In the genomic region with DNA sequence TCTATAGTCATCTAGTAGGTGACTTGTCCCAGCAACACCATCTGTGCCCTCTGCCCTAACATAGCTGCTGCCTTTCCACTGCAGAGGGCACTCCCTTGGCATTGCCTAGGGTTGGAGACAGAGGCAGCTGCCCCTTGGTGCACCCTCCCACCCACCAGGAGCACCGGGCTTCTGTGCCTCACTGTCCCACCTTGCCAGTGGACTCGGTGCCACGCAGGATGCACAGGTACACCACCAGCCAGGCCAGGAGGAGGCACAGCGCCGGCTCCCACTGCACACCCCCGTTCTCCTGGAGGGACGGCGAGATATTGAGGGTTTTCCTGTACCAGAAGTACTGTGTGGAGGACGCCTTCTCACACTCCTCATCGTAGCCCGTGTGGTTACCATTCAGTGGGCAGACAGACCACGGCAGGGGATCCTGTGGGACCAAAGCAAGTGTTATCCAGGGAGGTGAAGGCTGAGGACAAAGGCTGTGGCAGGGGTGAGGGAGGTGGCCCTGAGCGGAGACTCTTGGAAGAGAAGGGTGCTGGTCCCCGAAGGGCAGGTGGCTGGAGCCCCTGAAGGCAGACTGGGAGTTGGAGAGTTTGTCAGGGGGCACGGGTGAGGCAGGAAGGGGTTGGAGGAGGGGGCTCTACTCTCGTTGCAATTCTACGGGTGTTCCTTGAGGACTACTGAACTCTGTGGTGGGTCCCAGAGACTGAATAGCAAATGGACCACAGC, we compare ENCODE assay signal across 17 cellular contexts. TPM values are rescaled to one million over a fixed set of nuclear protein-coding genes. Genes with fewer than 3 reads are reported as not detected.
A peak's percentile ranks its signal among the peaks of the same experiment; 100 is the strongest.
DNase-seq lines count a peak whose midpoint lies in the region; TF ChIP-seq lines count a peak whose summit lies in the region.
"Had no signal": no experiment of that assay in that cellular context is flagged by ENCODE, and none has a peak within 500 bp of the region (broad histone marks: within the 10 kb centered on the region; RNA-seq: fewer than 3 reads in every experiment).

No MANE protein-coding gene starts in this region.

- no peak for TF ChIP-seq EP300 in stomach (IDR thresholded peaks at IDR 0.05)

- peaks cover 0 to 7% (median 0%) of the 10 kb centered on the region in 3 donors for H3K27me3 ChIP-seq in stomach

- peaks cover 0 to 9% (median 4%) of the 10 kb centered on the region in 4 donors for H3K4me1 ChIP-seq in stomach

- H3K9me3 ChIP-seq in stomach: no peaks in the 10 kb centered on the region

- peak; percentile 53 for DNase-seq in activated CD8-positive, alpha-beta memory T cell treated with anti-CD3 and anti-CD28 coated beads for 24 hours
- no peak for DNase-seq in activated CD8-positive, alpha-beta memory T cell treated with anti-CD3 and anti-CD28 coated beads, Interleukin-2, amount 50 U/mL, for 4 hours
- DNase-seq in neural crest cell (ENCODE audit: low read depth, low spot score) (no peak), stomach (peak; percentile 23), GM03348 (ENCODE audit: low spot score) (no peak)
- DNase-seq in T-helper 2 cell treated with Interferon-gamma antibody and Interleukin-4, amounts not matched to agents 5 μg/mL and 100 μg/mL, for 36 hours (ENCODE audit: low spot score): no peak
- DNase-seq in activated naive CD8-positive, alpha-beta T cell treated with anti-CD3 and anti-CD28 coated beads for 36 hours: no peak
- DNase-seq: CD8-positive, alpha-beta T cell; DMS53; GF-D8; HCEC 1CT; HFFc6 had no signal

- TF ChIP-seq CTCF in neural crest cell (conservative IDR thresholded peaks at IDR 0.05): no peak
- TF ChIP-seq CTCF in stomach (IDR thresholded peaks at IDR 0.05): no peak

- no peaks in the 10 kb centered on the region for H3K9me3 Mint-ChIP-seq in neural crest cell
- no peaks in the 10 kb centered on the region for H3K9me3 Mint-ChIP-seq in T-helper 2 cell treated with Interferon-gamma antibody and Interleukin-4, amounts not matched to agents 5 μg/mL and 100 μg/mL, for 36 hours
- H3K9me3 Mint-ChIP-seq in activated naive CD8-positive, alpha-beta T cell treated with anti-CD3 and anti-CD28 coated beads for 36 hours: no peaks in the 10 kb centered on the region
- H3K9me3 Mint-ChIP-seq: CD8-positive, alpha-beta T cell; HFFc6 had no signal

- no peak overlapping the region for H3K4me3 ChIP-seq in stomach

- H3K4me3 Mint-ChIP-seq in neural crest cell: no peak overlapping the region
- no peak overlapping the region for H3K4me3 Mint-ChIP-seq in T-helper 2 cell treated with Interferon-gamma antibody and Interleukin-4, amounts not matched to agents 5 μg/mL and 100 μg/mL, for 36 hours
- H3K4me3 Mint-ChIP-seq in activated naive CD8-positive, alpha-beta T cell treated with anti-CD3 and anti-CD28 coated beads for 36 hours: no peak overlapping the region
- H3K4me3 Mint-ChIP-seq: CD14-positive monocyte; CD8-positive, alpha-beta T cell; HFFc6 had no signal

- H3K27ac ChIP-seq in stomach: no peak overlapping the region
- H3K27ac ChIP-seq: 22Rv1 had no signal

- H3K4me1 Mint-ChIP-seq in neural crest cell: no peaks in the 10 kb centered on the region
- peaks cover 8% of the 10 kb centered on the region for H3K4me1 Mint-ChIP-seq in T-helper 2 cell treated with Interferon-gamma antibody and Interleukin-4, amounts not matched to agents 5 μg/mL and 100 μg/mL, for 36 hours (ENCODE audit: low read depth)
- peaks cover 9% of the 10 kb centered on the region for H3K4me1 Mint-ChIP-seq in activated naive CD8-positive, alpha-beta T cell treated with anti-CD3 and anti-CD28 coated beads for 36 hours
- H3K4me1 Mint-ChIP-seq: CD14-positive monocyte had no signal

- H3K27me3 Mint-ChIP-seq in neural crest cell (ENCODE audit: low read depth): peaks cover 12% of the 10 kb centered on the region
- H3K27me3 Mint-ChIP-seq in T-helper 2 cell treated with Interferon-gamma antibody and Interleukin-4, amounts not matched to agents 5 μg/mL and 100 μg/mL, for 36 hours (ENCODE audit: low read depth): peaks cover 37% of the 10 kb centered on the region
- peaks cover 6% of the 10 kb centered on the region for H3K27me3 Mint-ChIP-seq in activated naive CD8-positive, alpha-beta T cell treated with anti-CD3 and anti-CD28 coated beads for 36 hours

- H3K36me3 ChIP-seq in stomach: no peaks in the 10 kb centered on the region

- WGBS in stomach, 5 donors: 85 to 91% (median 89%) methylated on average over 17 of the region's 17 CpGs

- no peak for TF ChIP-seq POLR2A in stomach (IDR thresholded peaks at IDR 0.05)

- intact Hi-C loops in stomach (cut with DNase I; ENCODE audit: low total_unique reads): no loop called here

- H3K36me3 Mint-ChIP-seq in neural crest cell (ENCODE audit: low read depth): no peaks in the 10 kb centered on the region
- no peaks in the 10 kb centered on the region for H3K36me3 Mint-ChIP-seq in T-helper 2 cell treated with Interferon-gamma antibody and Interleukin-4, amounts not matched to agents 5 μg/mL and 100 μg/mL, for 36 hours (ENCODE audit: low read depth)
- H3K36me3 Mint-ChIP-seq in activated naive CD8-positive, alpha-beta T cell treated with anti-CD3 and anti-CD28 coated beads for 36 hours: no peaks in the 10 kb centered on the region
- H3K36me3 Mint-ChIP-seq: CD14-positive monocyte; CD8-positive, alpha-beta T cell had no signal

- peak overlapping the region; percentile 43 for H3K27ac Mint-ChIP-seq in neural crest cell (ENCODE audit: unreplicated experiment)
- H3K27ac Mint-ChIP-seq in T-helper 2 cell treated with Interferon-gamma antibody and Interleukin-4, amounts not matched to agents 5 μg/mL and 100 μg/mL, for 36 hours: no peak overlapping the region
- no peak overlapping the region for H3K27ac Mint-ChIP-seq in activated naive CD8-positive, alpha-beta T cell treated with anti-CD3 and anti-CD28 coated beads for 36 hours
- H3K27ac Mint-ChIP-seq: CD8-positive, alpha-beta T cell; HFFc6 had no signal

RNA-seq across cellular contexts. Expression of a gene that starts 20.6 kb away (rescaled TPM):
- not detected in 2 replicates for total RNA-seq in neural crest cell
- under 1 TPM in 3 of 5 donors, not detected in 2; 0.14 to 0.73 (median 0.58) TPM for total RNA-seq in stomach
- 1 to 10 TPM in 1 of 3 donors, under 1 TPM in 1, not detected in 1; 0.10 to 2.6 TPM for polyA plus RNA-seq in stomach
- not detected for total RNA-seq in activated naive CD8-positive, alpha-beta T cell treated with anti-CD3 and anti-CD28 coated beads for 36 hours
- total RNA-seq: A673, H4, HFFc6 had no signal
- polyA plus RNA-seq: BJ, CD14-positive monocyte had no signal

Comparison
In these comparisons a context has a peak if more than half of its experiments do, and no peak if none do; other contexts are left out.
1. DNase-seq: peak in activated CD8-positive, alpha-beta memory T cell treated with anti-CD3 and anti-CD28 coated beads for 24 hours (single experiment) and stomach (single experiment); none in activated CD8-positive, alpha-beta memory T cell treated with anti-CD3 and anti-CD28 coated beads, Interleukin-2, amount 50 U/mL, for 4 hours (single experiment), neural crest cell (single experiment), T-helper 2 cell treated with Interferon-gamma antibody and Interleukin-4, amounts not matched to agents 5 μg/mL and 100 μg/mL, for 36 hours (single experiment), GM03348 (single experiment) and activated naive CD8-positive, alpha-beta T cell treated with anti-CD3 and anti-CD28 coated beads for 36 hours (single experiment).